8 cellular contexts compared by ENCODE assay signal in the genomic region with DNA sequence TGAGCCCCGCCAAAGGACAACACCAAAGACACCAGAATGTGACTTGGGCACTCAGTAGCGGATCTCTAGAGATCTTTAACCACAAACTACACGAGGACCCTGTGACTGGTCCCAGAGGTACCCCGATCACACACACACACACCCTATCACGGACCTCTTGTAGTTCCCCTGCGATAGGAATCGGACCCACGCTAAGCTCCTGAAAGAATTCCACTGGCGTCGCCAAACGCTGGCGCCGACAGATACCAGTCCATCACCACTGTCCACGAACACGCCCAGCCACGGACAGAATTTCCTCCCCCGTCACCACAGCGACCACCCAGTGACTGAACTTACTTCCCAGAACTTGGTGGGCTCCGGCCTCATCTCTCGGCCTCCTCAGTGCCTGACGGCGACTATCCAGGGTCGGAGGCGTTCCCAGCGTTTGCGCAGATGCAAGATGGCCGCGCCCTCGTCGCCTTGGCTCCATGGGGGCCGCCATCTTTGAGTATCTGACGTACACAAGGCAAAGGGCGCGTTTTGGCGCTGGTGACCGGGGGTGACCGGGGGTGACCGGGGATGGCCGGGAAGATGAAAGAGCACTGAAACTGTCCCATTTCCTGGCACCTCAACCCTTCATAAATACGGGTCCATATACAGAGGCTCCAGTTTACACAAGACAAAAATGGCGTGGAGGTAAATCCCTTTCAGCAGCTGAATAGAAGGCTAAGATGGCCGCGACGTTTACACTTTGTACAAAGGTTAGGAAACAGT. TPM values are rescaled to one million over a fixed set of nuclear protein-coding genes. Genes with fewer than 3 reads are reported as not detected.
A peak's percentile ranks its signal among the peaks of the same experiment; 100 is the strongest.
DNase-seq lines count a peak whose midpoint lies in the region; ATAC-seq and FAIRE-seq lines count a peak whose summit lies in the region.

TSS of gene ZNF615 (minus strand) at position 407 of the 753 bp plus-strand sequence. CDS start 4,500 bp downstream, outside the sequence.

- peaks cover 4% of the 10 kb centered on the region for H3K4me1 ChIP-seq in neuron (ENCODE audit: insufficient read depth, low read length)
- H3K4me1 ChIP-seq in stomach smooth muscle (ENCODE audit: control insufficient read depth, insufficient read depth, low read length), result peaks cover 10% of the 10 kb centered on the region

- H3K4me3 ChIP-seq in neuron (ENCODE audit: low read length) (peak within 1 kb of the TSS; percentile 92), stomach smooth muscle (ENCODE audit: low read length in 2 of 2) (peak within 1 kb of the TSS; percentile 86 to 99)

- peaks cover 76% of the 10 kb centered on the region for H3K9me3 ChIP-seq in KOPT-K1 (ENCODE audit: insufficient read depth, low read length, poor library complexity, severe bottlenecking)
- H3K9me3 ChIP-seq in neuron (ENCODE audit: low read length), result peaks cover 12% of the 10 kb centered on the region
- H3K9me3 ChIP-seq in stomach smooth muscle (ENCODE audit: control insufficient read depth in 2 of 2, low read length in 2 of 2), result no peaks in the 10 kb centered on the region

- H3K36me3 ChIP-seq in KOPT-K1 (ENCODE audit: insufficient read depth, low read length) (peaks cover 28% of the 10 kb centered on the region), neuron (ENCODE audit: insufficient read depth, low read length) (peaks cover 10% of the 10 kb centered on the region), stomach smooth muscle (ENCODE audit: control insufficient read depth in 2 of 2, insufficient read depth in 2 of 2, low read length in 2 of 2) (peaks cover 10 to 12% of the 10 kb centered on the region in 2 donors)

- H3K27me3 ChIP-seq in neuron (ENCODE audit: insufficient read depth, low read length), result no peaks in the 10 kb centered on the region
- H3K27me3 ChIP-seq in stomach smooth muscle (ENCODE audit: control insufficient read depth in 1 of 2, insufficient read depth in 2 of 2, low read length in 2 of 2), result no peaks in the 10 kb centered on the region

- peak within 1 kb of the TSS; percentile 97 for H3K27ac Mint-ChIP-seq in activated naive CD4-positive, alpha-beta T cell treated with anti-CD3 and anti-CD28 coated beads for 36 hours

- H3K9ac ChIP-seq in stomach smooth muscle (ENCODE audit: low read length in 2 of 2), result peak within 1 kb of the TSS; percentile 68 to 97

- H3K4me3 Mint-ChIP-seq in activated naive CD4-positive, alpha-beta T cell treated with anti-CD3 and anti-CD28 coated beads for 36 hours, result peak within 1 kb of the TSS; percentile 88

- peaks cover 52% of the 10 kb centered on the region for H3K36me3 Mint-ChIP-seq in activated naive CD4-positive, alpha-beta T cell treated with anti-CD3 and anti-CD28 coated beads for 36 hours (ENCODE audit: low read depth)

- H3K27me3 Mint-ChIP-seq in activated naive CD4-positive, alpha-beta T cell treated with anti-CD3 and anti-CD28 coated beads for 36 hours (ENCODE audit: low read depth), result no peaks in the 10 kb centered on the region

- DNase-seq in DMS153 (lab: John Stamatoyannopoulos, UW), result peak; percentile 63
- peak; percentile 65 for DNase-seq in SHP77 treated with DMSO at 0.1 percent for 48 hours (lab: John Stamatoyannopoulos, UW)
- DNase-seq in activated naive CD4-positive, alpha-beta T cell treated with anti-CD3 and anti-CD28 coated beads for 36 hours, result peak; percentile 91
- DNase-seq in frontal cortex (ENCODE audit: low spot score in 2 of 2), result peak; percentile 62 to 80

- FAIRE-seq in frontal cortex (lab: Jason Lieb, UNC), result no peak

- peak within 1 kb of the TSS; percentile 90 for H3K27ac ChIP-seq in KOPT-K1 (ENCODE audit: low read depth, low read length, poor library complexity, severe bottlenecking)
- peak within 1 kb of the TSS; percentile 91 for H3K27ac ChIP-seq in stomach smooth muscle (ENCODE audit: low read length)

- peak; percentile 92 for ATAC-seq in GM21529 (IDR thresholded peaks at IDR 0.05; ENCODE audit: unreplicated experiment)

- peak within 1 kb of the TSS; percentile 97 for H2AFZ ChIP-seq in neuron (ENCODE audit: low read depth, low read length)

- peaks cover 12% of the 10 kb centered on the region for H3K4me1 Mint-ChIP-seq in activated naive CD4-positive, alpha-beta T cell treated with anti-CD3 and anti-CD28 coated beads for 36 hours (ENCODE audit: low read depth)

- H3K9me3 Mint-ChIP-seq in activated naive CD4-positive, alpha-beta T cell treated with anti-CD3 and anti-CD28 coated beads for 36 hours, result peaks cover 33% of the 10 kb centered on the region

- CTCF ChIA-PET in activated naive CD4-positive, alpha-beta T cell treated with anti-CD3 and anti-CD28 coated beads for 36 hours (lab: Charles Lee), result no interaction called here

- intact Hi-C loops in activated naive CD4-positive, alpha-beta T cell treated with anti-CD3 and anti-CD28 coated beads for 36 hours (cut with micrococcal nuclease), result loop anchor here (1.0 kb wide), 4 partner anchors 20 to 81 kb away; partner anchors contain the start of genes ZNF350, ZNF613 and ZNF614

RNA-seq across cellular contexts. Expression of gene ZNF615, which starts in this region (rescaled TPM):
- total RNA-seq in activated naive CD4-positive, alpha-beta T cell treated with anti-CD3 and anti-CD28 coated beads for 36 hours, result 1 to 10 TPM; 6.8 to 7.9 TPM
- 26.5 TPM for total RNA-seq in frontal cortex

Comparison
In these comparisons a context has a peak if more than half of its experiments do, and no peak if none do; other contexts are left out.
1. Peak in every context shown above with its lines: DNase-seq, ATAC-seq, H3K4me3 ChIP-seq and H3K27ac ChIP-seq.